Comparison of ENCODE assay signal across 21 cellular contexts in genomic region chr14:72124171-72124570, GRCh38.
A peak's percentile ranks its signal among the peaks of the same experiment; 100 is the strongest.
DNase-seq lines count a peak whose midpoint lies in the region; ATAC-seq, FAIRE-seq and TF ChIP-seq lines count a peak whose summit lies in the region.
"Had no signal": no experiment of that assay in that cellular context is flagged by ENCODE, and none has a peak within 500 bp of the region (broad histone marks: within the 10 kb centered on the region; RNA-seq: fewer than 3 reads in every experiment).

No MANE protein-coding gene starts in this region.

- FAIRE-seq in GM12878 (lab: Jason Lieb, UNC): no peak
- FAIRE-seq: A204.1, GM12891, GM18507 had no signal

- no peak overlapping the region for H3K27ac Mint-ChIP-seq in Calu3 (ENCODE audit: unreplicated experiment)
- H3K27ac Mint-ChIP-seq: B cell; CD14-positive monocyte; CD4-positive, alpha-beta memory T cell; GM23338; H9 had no signal

- TF ChIP-seq POLR2A in GM12878 (IDR thresholded peaks at IDR 0.05; ENCODE audit: low read depth, low read length): no peak

- peaks cover 21% of the 10 kb centered on the region for H3K27me3 Mint-ChIP-seq in Calu3 (ENCODE audit: unreplicated experiment)

- H2AFZ ChIP-seq in GM12878 (ENCODE audit: control insufficient read depth, low read depth, low read length): no peak overlapping the region
- H2AFZ ChIP-seq: GM23338 had no signal

- POLR2A ChIA-PET in GM12878 (lab: Charles Lee): interaction anchor here (0.6 to 1.0 kb wide), 2 partner anchors 9 to 157 kb away, joined by 3 read pairs; no protein-coding TSS in a partner anchor

- WGBS in GM12878 (ENCODE audit: insufficient coverage, insufficient replicate concordance, low lambda C conversion rate, missing lambda C conversion rate): 0% methylated on average over 4 of the region's 4 CpGs

- in situ Hi-C loops in GM12878 (cut with MboI): no loop called here

- TF ChIP-seq CTCF in GM12878 (IDR thresholded peaks at IDR 0.05 in 2 of 3, conservative IDR thresholded peaks at IDR 0.05 in 1 of 3; ENCODE audit: control insufficient read depth in 2 of 3, extremely low read depth in 1 of 3, insufficient read depth in 1 of 3, low read depth in 3 of 3, low read length in 3 of 3) (no peak), Calu3 (IDR thresholded peaks at IDR 0.05; ENCODE audit: unreplicated experiment) (no peak)

- H3K4me3 Mint-ChIP-seq in Calu3 (ENCODE audit: low read depth, unreplicated experiment): no peak overlapping the region
- H3K4me3 Mint-ChIP-seq: B cell; CD14-positive monocyte; CD4-positive, alpha-beta memory T cell; GM23338; H9 had no signal

- H4K20me1 ChIP-seq in BLaER1 (no peaks in the 10 kb centered on the region), GM12878 (ENCODE audit: control insufficient read depth, insufficient read depth) (no peaks in the 10 kb centered on the region)
- H4K20me1 ChIP-seq: BLaER1 treated with 17β-estradiol and CSF1 and Interleukin-3, amounts not matched to agents 10 nM and 100 nM had no signal

- SMC1A ChIA-PET in GM12878 (lab: Charles Lee; ENCODE audit: uncharacterized antibody, unreplicated experiment): interaction anchor here (0.7 to 6.8 kb wide), 13 partner anchors 17 to 168 kb away, joined by 3 to 31 read pairs (median 3); no protein-coding TSS in a partner anchor

- H3K9me3 ChIP-seq in BLaER1: peaks cover 14% of the 10 kb centered on the region; the same call in 1 of the 2 replicates
- H3K9me3 ChIP-seq in KOPT-K1 (ENCODE audit: insufficient read depth, low read length, poor library complexity, severe bottlenecking): peaks cover 21% of the 10 kb centered on the region
- H3K9me3 ChIP-seq in GM12878 (replicated peaks; ENCODE audit: control insufficient read depth, insufficient read depth, low read length): no peaks in the 10 kb centered on the region; the same call in 2 of the 3 replicates

- H3K4me2 ChIP-seq in BLaER1 (peak overlapping the region; percentile 11; the same call in 1 of the 2 replicates), GM12878 (ENCODE audit: control insufficient read depth, insufficient read depth) (no peak overlapping the region)
- H3K4me2 ChIP-seq: GM23338 had no signal

- no peaks in the 10 kb centered on the region for H3K9me3 Mint-ChIP-seq in Calu3 (ENCODE audit: low read depth, unreplicated experiment)
- H3K9me3 Mint-ChIP-seq: GM23338, H9 had no signal

- H3K36me3 Mint-ChIP-seq in Calu3 (ENCODE audit: insufficient read depth, unreplicated experiment): no peaks in the 10 kb centered on the region
- H3K36me3 Mint-ChIP-seq: CD14-positive monocyte; CD4-positive, alpha-beta memory T cell had no signal

- CTCF ChIA-PET in GM12878 (lab: Yijun Ruan, JAX) (interaction anchor here (0.6 to 3.3 kb wide), 7 partner anchors 17 to 1074 kb away, joined by 3 to 18 read pairs (median 4); no protein-coding TSS in a partner anchor), Calu3 (lab: Charles Lee) (no interaction called here)

- intact Hi-C loops in GM12878 (cut with micrococcal nuclease; ENCODE audit: unreplicated experiment) (no loop called here), Calu3 (cut with micrococcal nuclease; ENCODE audit: unreplicated experiment) (no loop called here)

- DNase-seq in GM12878 (ENCODE audit: low read depth, low spot score) (no peak), Calu3 (no peak), NCI-H2227 treated with DMSO at 0.1 percent for 48 hours (lab: John Stamatoyannopoulos, UW) (no peak)
- DNase-seq: CD4-positive, alpha-beta memory T cell; COR-L47; DMS153; DND-41; GDM1; H9 had no signal

- H3K79me2 ChIP-seq in GM12878 (ENCODE audit: control insufficient read depth, insufficient read depth, low read length): no peaks in the 10 kb centered on the region

- H3K36me3 ChIP-seq in BLaER1 (no peaks in the 10 kb centered on the region), KOPT-K1 (ENCODE audit: insufficient read depth, low read length) (no peaks in the 10 kb centered on the region), GM12878 (ENCODE audit: control insufficient read depth in 2 of 2, insufficient read depth in 2 of 2, low read length in 1 of 2) (no peaks in the 10 kb centered on the region)
- H3K36me3 ChIP-seq: BLaER1 treated with 17β-estradiol and CSF1 and Interleukin-3, amounts not matched to agents 10 nM and 100 nM had no signal

- H3K4me1 Mint-ChIP-seq in Calu3 (ENCODE audit: low read depth, unreplicated experiment): no peaks in the 10 kb centered on the region
- H3K4me1 Mint-ChIP-seq: B cell, GM23338, H9 had no signal

- no TSS peak for BruUV-seq in GM12878 (replicated peaks; lab: Mats Ljungman, UMichigan)
- no TSS peak for BruUV-seq in Calu3 (replicated peaks; lab: Mats Ljungman, UMichigan)

- H3K4me3 ChIP-seq in BLaER1 (no peak overlapping the region), GM12878 (no peak overlapping the region)
- H3K4me3 ChIP-seq: BLaER1 treated with 17β-estradiol and CSF1 and Interleukin-3, amounts not matched to agents 10 nM and 100 nM; GM23338 had no signal

- RAD21 ChIA-PET in GM12878 (lab: Charles Lee; ENCODE audit: unreplicated experiment): interaction anchor here (0.8 to 2.0 kb wide), 6 partner anchors 11 to 101 kb away, joined by 3 to 5 read pairs (median 4); no protein-coding TSS in a partner anchor

- H3K27me3 ChIP-seq in BLaER1 (no peaks in the 10 kb centered on the region; the same call in 1 of the 2 replicates), GM12878 (replicated peaks in 1 of 2; ENCODE audit: control insufficient read depth in 2 of 2, insufficient read depth in 2 of 2, low read length in 1 of 2) (peaks cover 0 to 9% of the 10 kb centered on the region in 2 experiments; a peak in 1 of 4 replicates)
- H3K27me3 ChIP-seq: BLaER1 treated with 17β-estradiol and CSF1 and Interleukin-3, amounts not matched to agents 10 nM and 100 nM had no signal

- no peak for TF ChIP-seq EP300 in GM12878 (IDR thresholded peaks at IDR 0.05; ENCODE audit: borderline replicate concordance in 1 of 2, control insufficient read depth in 1 of 2, low read depth in 2 of 2, low read length in 2 of 2)

- H3K4me1 ChIP-seq in BLaER1 (peaks cover 22% of the 10 kb centered on the region), GM12878 (ENCODE audit: control insufficient read depth, insufficient read depth, low read length) (no peaks in the 10 kb centered on the region)

- H3K9ac ChIP-seq in BLaER1: no peak overlapping the region
- no peak overlapping the region for H3K9ac ChIP-seq in GM12878 (ENCODE audit: control insufficient read depth, insufficient read depth, low read length)
- H3K9ac ChIP-seq: BLaER1 treated with 17β-estradiol and CSF1 and Interleukin-3, amounts not matched to agents 10 nM and 100 nM had no signal

- TF ChIP-seq RAD21 in GM12878 (IDR thresholded peaks at IDR 0.05; ENCODE audit: insufficient read depth, low read depth, low read length): no peak

- ATAC-seq in GM12878 (peak; percentile 25), SK-N-SH treated with all-trans-retinoic acid at 6 μM for 48 hours (no peak)
- ATAC-seq: GM23338, HCT116 had no signal

- H3K27ac ChIP-seq in BLaER1: no peak overlapping the region
- peak overlapping the region; percentile 69 for H3K27ac ChIP-seq in KOPT-K1 (ENCODE audit: low read depth, low read length, poor library complexity, severe bottlenecking)
- no peak overlapping the region for H3K27ac ChIP-seq in GM12878 (ENCODE audit: control insufficient read depth, insufficient read depth)
- H3K27ac ChIP-seq: 22Rv1; BLaER1 treated with 17β-estradiol and CSF1 and Interleukin-3, amounts not matched to agents 10 nM and 100 nM had no signal

TF ChIP-seq in GM12878, 131 proteins besides CTCF, POLR2A, EP300 and RAD21:
- TF ChIP-seq EZH2 (IDR thresholded peaks at IDR 0.05; ENCODE audit: borderline replicate concordance, control insufficient read depth, low read depth, low read length): no peak
- TF ChIP-seq NFIC (IDR thresholded peaks at IDR 0.05; ENCODE audit: low read depth, low read length): peak; percentile 14; the same call in 1 of the 2 replicates
- TF ChIP-seq JUNB (IDR thresholded peaks at IDR 0.05): peak; percentile 16; the same call in 1 of the 2 replicates
TF ChIP-seq in GM12878: peak in this region for 2.

TF ChIP-seq in SK-N-SH treated with all-trans-retinoic acid at 6 μM for 48 hours, 23 proteins besides CTCF, POLR2A, EP300 and RAD21 (continues in another document):
- TF ChIP-seq, protein P1, sequence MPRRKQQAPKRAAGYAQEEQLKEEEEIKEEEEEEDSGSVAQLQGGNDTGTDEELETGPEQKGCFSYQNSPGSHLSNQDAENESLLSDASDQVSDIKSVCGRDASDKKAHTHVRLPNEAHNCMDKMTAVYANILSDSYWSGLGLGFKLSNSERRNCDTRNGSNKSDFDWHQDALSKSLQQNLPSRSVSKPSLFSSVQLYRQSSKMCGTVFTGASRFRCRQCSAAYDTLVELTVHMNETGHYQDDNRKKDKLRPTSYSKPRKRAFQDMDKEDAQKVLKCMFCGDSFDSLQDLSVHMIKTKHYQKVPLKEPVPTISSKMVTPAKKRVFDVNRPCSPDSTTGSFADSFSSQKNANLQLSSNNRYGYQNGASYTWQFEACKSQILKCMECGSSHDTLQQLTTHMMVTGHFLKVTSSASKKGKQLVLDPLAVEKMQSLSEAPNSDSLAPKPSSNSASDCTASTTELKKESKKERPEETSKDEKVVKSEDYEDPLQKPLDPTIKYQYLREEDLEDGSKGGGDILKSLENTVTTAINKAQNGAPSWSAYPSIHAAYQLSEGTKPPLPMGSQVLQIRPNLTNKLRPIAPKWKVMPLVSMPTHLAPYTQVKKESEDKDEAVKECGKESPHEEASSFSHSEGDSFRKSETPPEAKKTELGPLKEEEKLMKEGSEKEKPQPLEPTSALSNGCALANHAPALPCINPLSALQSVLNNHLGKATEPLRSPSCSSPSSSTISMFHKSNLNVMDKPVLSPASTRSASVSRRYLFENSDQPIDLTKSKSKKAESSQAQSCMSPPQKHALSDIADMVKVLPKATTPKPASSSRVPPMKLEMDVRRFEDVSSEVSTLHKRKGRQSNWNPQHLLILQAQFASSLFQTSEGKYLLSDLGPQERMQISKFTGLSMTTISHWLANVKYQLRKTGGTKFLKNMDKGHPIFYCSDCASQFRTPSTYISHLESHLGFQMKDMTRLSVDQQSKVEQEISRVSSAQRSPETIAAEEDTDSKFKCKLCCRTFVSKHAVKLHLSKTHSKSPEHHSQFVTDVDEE (CRISPR knock-in tag; IDR thresholded peaks at IDR 0.05): no peak
- no peak for TF ChIP-seq ISL1 (CRISPR knock-in tag; IDR thresholded peaks at IDR 0.05)
- TF ChIP-seq, protein P2, sequence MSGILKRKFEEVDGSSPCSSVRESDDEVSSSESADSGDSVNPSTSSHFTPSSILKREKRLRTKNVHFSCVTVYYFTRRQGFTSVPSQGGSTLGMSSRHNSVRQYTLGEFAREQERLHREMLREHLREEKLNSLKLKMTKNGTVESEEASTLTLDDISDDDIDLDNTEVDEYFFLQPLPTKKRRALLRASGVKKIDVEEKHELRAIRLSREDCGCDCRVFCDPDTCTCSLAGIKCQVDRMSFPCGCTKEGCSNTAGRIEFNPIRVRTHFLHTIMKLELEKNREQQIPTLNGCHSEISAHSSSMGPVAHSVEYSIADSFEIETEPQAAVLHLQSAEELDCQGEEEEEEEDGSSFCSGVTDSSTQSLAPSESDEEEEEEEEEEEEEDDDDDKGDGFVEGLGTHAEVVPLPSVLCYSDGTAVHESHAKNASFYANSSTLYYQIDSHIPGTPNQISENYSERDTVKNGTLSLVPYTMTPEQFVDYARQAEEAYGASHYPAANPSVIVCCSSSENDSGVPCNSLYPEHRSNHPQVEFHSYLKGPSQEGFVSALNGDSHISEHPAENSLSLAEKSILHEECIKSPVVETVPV (CRISPR knock-in tag; IDR thresholded peaks at IDR 0.05): no peak
- TF ChIP-seq ZNF565 (CRISPR knock-in tag; conservative IDR thresholded peaks at IDR 0.05; ENCODE audit: low read depth): no peak
